In the genomic region with DNA sequence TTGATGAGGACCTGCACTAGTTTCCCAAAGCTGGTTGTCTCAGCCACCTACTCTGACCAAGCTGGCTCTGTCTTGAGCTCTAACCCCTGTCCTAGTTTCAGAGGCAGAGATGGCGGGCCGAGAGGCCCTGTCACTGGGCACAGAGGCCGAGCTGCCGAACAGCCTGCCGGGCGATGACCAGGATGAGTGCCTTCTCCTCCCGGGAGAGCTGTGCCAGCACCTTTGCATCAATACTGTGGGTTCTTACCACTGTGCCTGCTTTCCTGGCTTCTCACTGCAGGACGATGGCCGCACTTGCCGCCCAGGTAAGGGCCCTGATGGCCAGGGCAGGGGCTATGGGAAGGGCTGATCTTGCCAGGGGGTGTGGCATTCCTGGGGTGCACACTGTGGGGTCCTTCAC, we compare ENCODE assay signal across 25 cellular contexts.
"Had no signal": no experiment of that assay in that cellular context is flagged by ENCODE, and none has a peak within 500 bp of the region (broad histone marks: within the 10 kb centered on the region; RNA-seq: fewer than 3 reads in every experiment).

No MANE protein-coding gene starts in this region.

- H3K36me3 ChIP-seq: adrenal gland, colonic mucosa had no signal

- H3K9me3 ChIP-seq: adrenal gland, body of pancreas, colonic mucosa, esophagus squamous epithelium had no signal

- DNase-seq: activated CD4-positive, alpha-beta memory T cell treated with anti-CD3 and anti-CD28 coated beads for 36 hours; activated CD4-positive, alpha-beta T cell treated with anti-CD3 and anti-CD28 coated beads for 36 hours; activated CD4-positive, alpha-beta T cell treated with anti-CD3 and anti-CD28 coated beads, Interleukin-2, amount 10 ng/mL, durations not matched to agents 24 days and 14 days; activated CD4-positive, CD25-positive, alpha-beta regulatory T cell; activated CD4-positive, CD25-positive, alpha-beta regulatory T cell treated with anti-CD3 and anti-CD28 coated beads, Interleukin-2, amount 50 U/mL, for 72 hours; activated CD8-positive, alpha-beta memory T cell treated with anti-CD3 and anti-CD28 coated beads, Interleukin-2, amount 10 ng/mL, durations not matched to agents 7 days and 5 days; activated CD8-positive, alpha-beta memory T cell treated with anti-CD3 and anti-CD28 coated beads, Interleukin-2, amount 50 U/mL, for 4 hours; activated CD8-positive, alpha-beta T cell treated with anti-CD3 and anti-CD28 coated beads, Interleukin-2, amount 10 ng/mL, durations not matched to agents 7 days and 5 days; activated effector memory CD4-positive, alpha-beta T cell treated with anti-CD3 and anti-CD28 coated beads, Interleukin-2, amount 50 U/mL, for 16 hours; activated naive CD4-positive, alpha-beta T cell treated with anti-CD3 and anti-CD28 coated beads for 36 hours; activated naive CD8-positive, alpha-beta T cell treated with anti-CD3 and anti-CD28 coated beads for 36 hours; activated naive CD8-positive, alpha-beta T cell treated with anti-CD3 and anti-CD28 coated beads, Interleukin-2, amount 50 U/mL, for 24 hours; activated T-cell treated with anti-CD3 and anti-CD28 coated beads, Interleukin-2, amount 50 U/mL, for 1 hour; activated T-cell treated with anti-CD3 and anti-CD28 coated beads, Interleukin-2, amount 50 U/mL, for 48 hours; adrenal gland; amygdala; body of pancreas; caudate nucleus; colonic mucosa; effector CD8-positive, alpha-beta T cell; esophagus squamous epithelium; foreskin melanocyte; T-helper 2 cell had no signal

- H3K27ac ChIP-seq: adrenal gland, body of pancreas, colonic mucosa, epithelial cell of prostate, esophagus squamous epithelium, gastroesophageal sphincter had no signal

- H3K4me1 ChIP-seq: adrenal gland, body of pancreas, colonic mucosa, gastroesophageal sphincter had no signal

- H3K27me3 ChIP-seq: adrenal gland, body of pancreas, colonic mucosa, esophagus squamous epithelium, gastroesophageal sphincter had no signal

- H3K4me3 ChIP-seq: adrenal gland, body of pancreas, colonic mucosa, esophagus squamous epithelium, gastroesophageal sphincter had no signal

- ATAC-seq: activated CD4-positive, alpha-beta T cell treated with anti-CD3 and anti-CD28 coated beads for 36 hours; activated CD8-positive, alpha-beta memory T cell treated with anti-CD3 and anti-CD28 coated beads, Interleukin-2, amount 10 ng/mL, durations not matched to agents 7 days and 5 days; activated CD8-positive, alpha-beta T cell treated with anti-CD3 and anti-CD28 coated beads, Interleukin-2, amount 10 ng/mL, durations not matched to agents 7 days and 5 days; activated naive CD8-positive, alpha-beta T cell treated with anti-CD3 and anti-CD28 coated beads, Interleukin-2, amount 50 U/mL, for 24 hours; body of pancreas; gastroesophageal sphincter had no signal
